17 cellular contexts compared by ENCODE assay signal in the genomic region with DNA sequence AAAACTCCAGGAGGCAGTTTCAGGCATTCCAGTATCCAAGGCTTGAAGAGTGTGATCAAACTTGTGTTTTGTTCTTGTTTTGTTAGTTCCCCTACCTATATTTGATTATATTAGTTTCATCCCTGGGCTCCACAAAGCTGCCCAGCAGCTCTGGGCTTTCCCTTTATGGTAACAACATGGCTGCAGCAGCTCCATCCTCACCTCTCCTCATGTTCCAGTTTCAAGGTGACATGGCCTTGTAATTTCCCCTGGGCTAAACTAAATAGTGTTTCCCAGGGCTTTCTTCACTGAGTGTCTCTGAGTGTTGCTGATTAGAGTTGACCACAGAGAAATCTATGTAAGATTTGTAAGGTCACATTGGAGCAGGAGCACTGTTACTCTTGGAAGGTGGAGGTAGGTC.
DNase-seq lines count a peak whose midpoint lies in the region; ATAC-seq and TF ChIP-seq lines count a peak whose summit lies in the region.
"Had no signal": no experiment of that assay in that cellular context is flagged by ENCODE, and none has a peak within 500 bp of the region (broad histone marks: within the 10 kb centered on the region; RNA-seq: fewer than 3 reads in every experiment).

No MANE protein-coding gene starts in this region.

- H3K4me2 ChIP-seq in mesendoderm (ENCODE audit: low read length) (no peak overlapping the region), neuronal stem cell (ENCODE audit: insufficient read depth, low read length, poor library complexity, severe bottlenecking) (no peak overlapping the region)
- H3K4me2 ChIP-seq: A549, BLaER1 had no signal

- no peak overlapping the region for H4K5ac ChIP-seq in mesendoderm (ENCODE audit: low read length)

- peaks cover 9% of the 10 kb centered on the region for H3K4me1 Mint-ChIP-seq in Calu3 (ENCODE audit: low read depth, unreplicated experiment)
- H3K4me1 Mint-ChIP-seq: CD14-positive monocyte; CD4-positive, alpha-beta memory T cell had no signal

- no peaks in the 10 kb centered on the region for H3K79me2 ChIP-seq in mesendoderm (ENCODE audit: control insufficient read depth, insufficient read depth, low read length)

- H3K27me3 ChIP-seq in mesendoderm (ENCODE audit: insufficient read depth, low read length, poor library complexity) (no peaks in the 10 kb centered on the region), neuronal stem cell (ENCODE audit: control insufficient read depth in 3 of 3, insufficient read depth in 3 of 3, low read depth in 1 of 3, low read length in 3 of 3) (no peaks in the 10 kb centered on the region)
- H3K27me3 ChIP-seq: BLaER1 had no signal

- DNase-seq in Calu3 (no peak), mesendoderm (no peak), neuronal stem cell (ENCODE audit: low spot score) (no peak), NCI-H128 (lab: John Stamatoyannopoulos, UW; ENCODE audit: unreplicated experiment) (no peak)
- no peak for DNase-seq in stimulated activated CD4-positive, alpha-beta T cell treated with anti-CD3 and anti-CD28 coated beads, Interleukin-12 subunit alpha, Interleukin-12 subunit beta, amount 100 ng/mL, for 4 hours
- DNase-seq: CD4-positive, alpha-beta memory T cell; DND-41; EL; GOT3; KG1 had no signal

- H2BK15ac ChIP-seq in mesendoderm (replicated peaks; ENCODE audit: low read depth) (no peak overlapping the region), neuronal stem cell (ENCODE audit: low read length) (no peak overlapping the region)

- H2BK120ac ChIP-seq in mesendoderm (ENCODE audit: low read depth, low read length) (peak overlapping the region; percentile 3), neuronal stem cell (ENCODE audit: low read depth, low read length) (no peak overlapping the region)

- TF ChIP-seq CTCF in Calu3 (IDR thresholded peaks at IDR 0.05; ENCODE audit: unreplicated experiment) (no peak), VCaP (conservative IDR thresholded peaks at IDR 0.05) (no peak)

- BruUV-seq in Calu3 (replicated peaks; lab: Mats Ljungman, UMichigan): no TSS peak

- H2AK5ac ChIP-seq in mesendoderm (ENCODE audit: low read length) (no peak overlapping the region), neuronal stem cell (ENCODE audit: low read depth, low read length) (no peak overlapping the region)

- no peak overlapping the region for H3K9ac ChIP-seq in mesendoderm (ENCODE audit: low read length)
- no peak overlapping the region for H3K9ac ChIP-seq in neuronal stem cell (ENCODE audit: low read depth, low read length, poor library complexity)
- H3K9ac ChIP-seq: BLaER1 had no signal

- H3K27ac ChIP-seq in VCaP: peak overlapping the region; percentile 44; the same call in 1 of the 2 replicates
- no peak overlapping the region for H3K27ac ChIP-seq in mesendoderm (ENCODE audit: low read depth, low read length)
- H3K27ac ChIP-seq in neuronal stem cell (replicated peaks; ENCODE audit: low read length): no peak overlapping the region
- H3K27ac ChIP-seq: 22Rv1, A549, BLaER1 had no signal

- H3K4me1 ChIP-seq in mesendoderm (ENCODE audit: control insufficient read depth, low read depth, low read length) (peaks cover 2% of the 10 kb centered on the region), neuronal stem cell (ENCODE audit: control insufficient read depth in 2 of 2, insufficient read depth in 1 of 2, low read depth in 1 of 2, low read length in 2 of 2) (no peaks in the 10 kb centered on the region)
- H3K4me1 ChIP-seq: A549, BLaER1, HAP-1 had no signal

- H3K23ac ChIP-seq in mesendoderm (ENCODE audit: low read length) (no peak overlapping the region), neuronal stem cell (ENCODE audit: low read depth, low read length, poor library complexity) (no peak overlapping the region)

- H3K36me3 Mint-ChIP-seq in Calu3 (ENCODE audit: insufficient read depth, unreplicated experiment): peaks cover 66% of the 10 kb centered on the region
- H3K36me3 Mint-ChIP-seq: CD14-positive monocyte; CD4-positive, alpha-beta memory T cell had no signal

- H3K4ac ChIP-seq in mesendoderm (ENCODE audit: low read depth, low read length) (peak overlapping the region; percentile 6), neuronal stem cell (ENCODE audit: low read length) (no peak overlapping the region)

- H3K4me3 ChIP-seq in mesendoderm (ENCODE audit: low read length): no peak overlapping the region
- H3K4me3 ChIP-seq in neuronal stem cell (ENCODE audit: low read length in 2 of 2): no peak overlapping the region
- H3K4me3 ChIP-seq: A549, BLaER1, HAP-1 had no signal

- H3K36me3 ChIP-seq in mesendoderm (ENCODE audit: control insufficient read depth, insufficient read depth, low read length): no peaks in the 10 kb centered on the region
- no peaks in the 10 kb centered on the region for H3K36me3 ChIP-seq in neuronal stem cell (replicated peaks in 1 of 2; ENCODE audit: control insufficient read depth in 2 of 2, insufficient read depth in 2 of 2, low read length in 2 of 2)
- H3K36me3 ChIP-seq: BLaER1, HAP-1 had no signal

- peak; percentile 68 for ATAC-seq in HG02610 (IDR thresholded peaks at IDR 0.05; ENCODE audit: unreplicated experiment)
- ATAC-seq: A549 had no signal

- H3K18ac ChIP-seq in mesendoderm (ENCODE audit: low read length): peak overlapping the region; percentile 33
- H3K18ac ChIP-seq in neuronal stem cell (ENCODE audit: low read length): no peak overlapping the region

- H3K27ac Mint-ChIP-seq in Calu3 (ENCODE audit: unreplicated experiment): peak overlapping the region; percentile 47
- H3K27ac Mint-ChIP-seq: CD14-positive monocyte; CD4-positive, alpha-beta memory T cell had no signal

- no peak overlapping the region for H2BK5ac ChIP-seq in mesendoderm (ENCODE audit: low read length)
- H2BK5ac ChIP-seq in neuronal stem cell (ENCODE audit: low read length): no peak overlapping the region

- no peak overlapping the region for H3K4me3 Mint-ChIP-seq in Calu3 (ENCODE audit: low read depth, unreplicated experiment)
- H3K4me3 Mint-ChIP-seq: CD14-positive monocyte; CD4-positive, alpha-beta memory T cell had no signal

- H2AFZ ChIP-seq in neuronal stem cell (ENCODE audit: low read length): no peak overlapping the region

- H3K56ac ChIP-seq in mesendoderm (ENCODE audit: low read length): no peak overlapping the region

- no peaks in the 10 kb centered on the region for H3K9me3 Mint-ChIP-seq in Calu3 (ENCODE audit: low read depth, unreplicated experiment)

- no peak overlapping the region for H4K91ac ChIP-seq in neuronal stem cell (ENCODE audit: low read depth, low read length, poor library complexity)

- H4K8ac ChIP-seq in mesendoderm (ENCODE audit: low read depth, low read length) (no peak overlapping the region), neuronal stem cell (ENCODE audit: low read depth, low read length) (no peak overlapping the region)

- no peaks in the 10 kb centered on the region for H3K27me3 Mint-ChIP-seq in Calu3 (ENCODE audit: unreplicated experiment)
- H3K27me3 Mint-ChIP-seq: CD4-positive, alpha-beta memory T cell had no signal

- no peak overlapping the region for H2BK12ac ChIP-seq in neuronal stem cell (ENCODE audit: low read length)

- intact Hi-C loops in Calu3 (cut with micrococcal nuclease; ENCODE audit: unreplicated experiment): loop anchor here (5.0 kb wide), 1 partner anchor 387 kb away; no protein-coding TSS in a partner anchor

- CTCF ChIA-PET in Calu3 (lab: Charles Lee): no interaction called here

- H3K9me3 ChIP-seq in neuronal stem cell (replicated peaks in 1 of 2; ENCODE audit: control insufficient read depth in 2 of 2, insufficient read depth in 1 of 2, low read depth in 1 of 2, low read length in 2 of 2): no peaks in the 10 kb centered on the region
- H3K9me3 ChIP-seq: A549, BLaER1, HAP-1 had no signal

- H3K79me1 ChIP-seq in mesendoderm (ENCODE audit: low read length) (no peaks in the 10 kb centered on the region), neuronal stem cell (ENCODE audit: low read depth, low read length) (no peaks in the 10 kb centered on the region)

- no peak overlapping the region for H3K14ac ChIP-seq in neuronal stem cell (ENCODE audit: low read length)
